In the genomic region with DNA sequence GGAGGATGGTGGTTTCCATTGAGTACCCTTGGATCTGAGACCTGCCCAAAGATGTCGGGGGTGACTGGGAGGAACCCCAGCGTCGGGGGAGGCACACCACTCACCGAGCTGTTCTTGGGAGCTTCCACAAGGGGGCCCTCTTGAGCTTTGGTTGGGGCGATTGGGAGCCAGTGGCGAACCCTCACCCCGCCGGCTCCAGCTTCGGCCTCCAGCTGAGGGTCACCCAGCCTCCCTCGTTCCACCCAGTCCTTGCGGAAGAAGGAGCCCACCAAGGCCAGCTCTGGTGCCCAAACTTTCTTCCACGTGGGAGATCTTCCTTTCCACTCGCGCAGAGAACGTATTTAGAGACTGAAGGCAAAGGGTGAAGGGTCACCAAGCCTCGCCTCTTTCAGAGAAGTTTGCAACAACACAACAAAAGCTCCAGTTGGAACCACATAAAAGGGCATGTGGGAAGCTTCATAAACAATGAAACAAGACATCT, we compare ENCODE assay signal across 8 cellular contexts. TPM values are rescaled to one million over a fixed set of nuclear protein-coding genes. Genes with fewer than 3 reads are reported as not detected.
DNase-seq lines count a peak whose midpoint lies in the region; ATAC-seq, FAIRE-seq and TF ChIP-seq lines count a peak whose summit lies in the region.

No MANE protein-coding gene starts in this region.

- H3K9me3 Mint-ChIP-seq in naive thymus-derived CD4-positive, alpha-beta T cell = peaks cover 0 to 37% (median 15%) of the 10 kb centered on the region in 11 donors

- H3K18ac ChIP-seq in H1 (ENCODE audit: extremely low read depth, low read length) = peak overlapping the region; percentile 86

- H2BK15ac ChIP-seq in H1 (ENCODE audit: low read length) = peak overlapping the region; percentile 53; the same call in 1 of the 2 replicates

- no peak overlapping the region; the same call in 1 of the 2 replicates for H4K8ac ChIP-seq in H1 (ENCODE audit: extremely low read depth, insufficient read depth, low read length)

- H3K4ac ChIP-seq in H1 (replicated peaks; ENCODE audit: insufficient read length, low read depth, low read length) = no peak overlapping the region

- no peak overlapping the region for H2AK5ac ChIP-seq in H1 (ENCODE audit: low read depth, low read length)

- no peak overlapping the region for H3K9ac ChIP-seq in H1 (replicated peaks in 1 of 4; ENCODE audit: extremely low read depth in 1 of 4, low read depth in 3 of 4, low read length in 3 of 4)

- H2BK120ac ChIP-seq in H1 (replicated peaks; ENCODE audit: low read depth, low read length) = peak overlapping the region; percentile 25

- TF ChIP-seq CTCF in HFF-Myc (IDR thresholded peaks at IDR 0.05; ENCODE audit: low read depth, low read length, missing control alignments) = peak; percentile 52
- peak; percentile 75 to 86 (median 83) for TF ChIP-seq CTCF in H1 (IDR thresholded peaks at IDR 0.05; ENCODE audit: control extremely low read depth in 1 of 3, insufficient read depth in 1 of 3, low read depth in 1 of 3, low read length in 3 of 3)
- TF ChIP-seq CTCF in testis (IDR thresholded peaks at IDR 0.05) = peak in 2 of 3 experiments; percentile 57 to 62

- DNase-seq in HFF-Myc (ENCODE audit: extremely low read depth, low read depth) = no peak
- DNase-seq in activated CD4-positive, alpha-beta T cell treated with anti-CD3 and anti-CD28 coated beads for 1 hour = peak; percentile 19
- peak; percentile 36 to 96 for DNase-seq in H1 (ENCODE audit: low read depth in 1 of 2, low spot score in 2 of 2)
- peak in 8 of 9 donors; percentile 7 to 72 (median 46) for DNase-seq in naive thymus-derived CD4-positive, alpha-beta T cell
- DNase-seq in testis = peak; percentile 65
- DNase-seq in NCI-H1694 (lab: John Stamatoyannopoulos, UW) = no peak

- H3K4me3 ChIP-seq in ACC112 (ENCODE audit: low read depth, low read length) (no peak overlapping the region), HFF-Myc (replicated peaks; ENCODE audit: low read depth, low read length) (no peak overlapping the region), H1 (ENCODE audit: extremely low read depth in 1 of 4, insufficient read depth in 2 of 4, low read depth in 3 of 4, low read length in 4 of 4) (peak overlapping the region in 1 of 4 experiments; percentile 30; a peak in 1 of 8 replicates), testis (no peak overlapping the region)
- H3K4me3 ChIP-seq in naive thymus-derived CD4-positive, alpha-beta T cell (ENCODE audit: low read length) = no peak overlapping the region

- peaks cover 15 to 27% of the 10 kb centered on the region in 2 experiments; a peak in 3 of 4 replicates for H3K9me3 ChIP-seq in H1 (ENCODE audit: insufficient read depth in 2 of 2, low read depth in 1 of 2, low read length in 1 of 2)
- peaks cover 0 to 14% (median 0%) of the 10 kb centered on the region in 3 experiments for H3K9me3 ChIP-seq in naive thymus-derived CD4-positive, alpha-beta T cell (ENCODE audit: control insufficient read depth in 2 of 3, low read length in 3 of 3)
- H3K9me3 ChIP-seq in testis = no peaks in the 10 kb centered on the region

- H2AFZ ChIP-seq in ACC112 (ENCODE audit: low read length, unreplicated experiment) = peak overlapping the region; percentile 59
- H2AFZ ChIP-seq in H1 (ENCODE audit: low read length) = peak overlapping the region; percentile 99

- peak overlapping the region; percentile 82; the same call in 1 of the 2 replicates for H2BK20ac ChIP-seq in H1 (ENCODE audit: low read length)

- H3K79me2 ChIP-seq in ACC112 (ENCODE audit: control insufficient read depth, insufficient read depth, low read length, unreplicated experiment) (no peaks in the 10 kb centered on the region), H1 (ENCODE audit: control insufficient read depth in 1 of 2, insufficient read depth in 2 of 2, low read length in 2 of 2) (no peaks in the 10 kb centered on the region)

- H3K27me3 ChIP-seq in ACC112 (ENCODE audit: insufficient read depth, low read length) = no peaks in the 10 kb centered on the region
- no peaks in the 10 kb centered on the region; a peak in 1 of 7 replicates for H3K27me3 ChIP-seq in H1 (replicated peaks in 1 of 4; ENCODE audit: control insufficient read depth in 3 of 4, extremely low read depth in 1 of 4, insufficient read depth in 3 of 4, low read length in 3 of 4)
- H3K27me3 ChIP-seq in naive thymus-derived CD4-positive, alpha-beta T cell (ENCODE audit: control insufficient read depth in 2 of 2, insufficient read depth in 2 of 2, low read length in 2 of 2) = no peaks in the 10 kb centered on the region
- no peaks in the 10 kb centered on the region for H3K27me3 ChIP-seq in testis

- ATAC-seq in naive thymus-derived CD4-positive, alpha-beta T cell = peak; percentile 68
- ATAC-seq in HG03135 (IDR thresholded peaks at IDR 0.05; ENCODE audit: unreplicated experiment) = no peak

- peak overlapping the region in 2 of 10 donors; percentile 35 to 42 for H3K4me3 Mint-ChIP-seq in naive thymus-derived CD4-positive, alpha-beta T cell

- peaks cover 12% of the 10 kb centered on the region for H3K36me3 ChIP-seq in ACC112 (ENCODE audit: insufficient read depth, low read length)
- no peaks in the 10 kb centered on the region for H3K36me3 ChIP-seq in H1 (ENCODE audit: control insufficient read depth in 2 of 4, insufficient read depth in 4 of 4, low read length in 3 of 4)
- H3K36me3 ChIP-seq in naive thymus-derived CD4-positive, alpha-beta T cell (ENCODE audit: control insufficient read depth in 2 of 3, insufficient read depth in 3 of 3, low read length in 3 of 3) = no peaks in the 10 kb centered on the region
- H3K36me3 ChIP-seq in testis (ENCODE audit: low read depth, missing control alignments) = no peaks in the 10 kb centered on the region

- CTCF ChIA-PET in H1 (lab: Charles Lee; ENCODE audit: partially characterized antibody) = interaction anchor here (0.5 to 5.0 kb wide), 58 partner anchors 8 to 962 kb away, joined by 3 to 57 read pairs (median 5); a partner anchor contains a TSS
- CTCF ChIA-PET in naive thymus-derived CD4-positive, alpha-beta T cell (lab: Charles Lee) = interaction anchor here (1.2 to 1.8 kb wide), 2 partner anchors 170 to 362 kb away, joined by 3 to 4 read pairs; a partner anchor contains a TSS

- H3K4me1 ChIP-seq in ACC112 (ENCODE audit: control insufficient read depth, insufficient read depth, low read length, unreplicated experiment) = peaks cover 3% of the 10 kb centered on the region
- peaks cover 0 to 4% (median 3%) of the 10 kb centered on the region in 4 experiments; a peak in 5 of 7 replicates for H3K4me1 ChIP-seq in H1 (replicated peaks in 1 of 4; ENCODE audit: control insufficient read depth in 3 of 4, insufficient read depth in 4 of 4, low read length in 3 of 4)
- H3K4me1 ChIP-seq in naive thymus-derived CD4-positive, alpha-beta T cell (ENCODE audit: control insufficient read depth in 2 of 2, insufficient read depth in 2 of 2, low read length in 2 of 2) = no peaks in the 10 kb centered on the region
- H3K4me1 ChIP-seq in testis = no peaks in the 10 kb centered on the region

- peak overlapping the region; percentile 78 for H4K91ac ChIP-seq in H1 (replicated peaks; ENCODE audit: insufficient read length, low read length)

- no peak for TF ChIP-seq EP300 in H1 (IDR thresholded peaks at IDR 0.05; ENCODE audit: borderline replicate concordance in 1 of 2, low read depth in 2 of 2, low read length in 2 of 2)

- TF ChIP-seq POLR2A in H1 (IDR thresholded peaks at IDR 0.05; ENCODE audit: control extremely low read depth in 1 of 2, low read depth in 2 of 2, low read length in 2 of 2) (no peak), testis (IDR thresholded peaks at IDR 0.05) (no peak)

- H3K36me3 Mint-ChIP-seq in naive thymus-derived CD4-positive, alpha-beta T cell = peaks cover 0 to 43% (median 8%) of the 10 kb centered on the region in 5 donors

- H3K14ac ChIP-seq in H1 (ENCODE audit: insufficient read length) = no peak overlapping the region

- POLR2A ChIA-PET in H1 (lab: Charles Lee; ENCODE audit: partially characterized antibody) = interaction anchor here (0.6 to 3.5 kb wide), 9 partner anchors 32 to 402 kb away, joined by 3 to 19 read pairs (median 5); a partner anchor contains a TSS
- POLR2A ChIA-PET in naive thymus-derived CD4-positive, alpha-beta T cell (lab: Charles Lee) = no interaction called here

- H3K23me2 ChIP-seq in H1 (ENCODE audit: low read depth, low read length) = no peaks in the 10 kb centered on the region

- peak; percentile 97 to 98 for TF ChIP-seq RAD21 in H1 (IDR thresholded peaks at IDR 0.05 in 1 of 2, conservative IDR thresholded peaks at IDR 0.05 in 1 of 2; ENCODE audit: low read depth in 2 of 2, low read length in 2 of 2)

- intact Hi-C loops in naive thymus-derived CD4-positive, alpha-beta T cell (cut with micrococcal nuclease) = loop anchor here in 1 of 2 donors (5.0 kb wide), 1 partner anchor 211 kb away; a partner anchor contains a TSS
- intact Hi-C loops in testis (cut with DNase I; ENCODE audit: low total_unique reads) = no loop called here

- peak overlapping the region; percentile 80; the same call in 1 of the 2 replicates for H2BK5ac ChIP-seq in H1 (ENCODE audit: low read depth, low read length)

- no peak for FAIRE-seq in H1 (lab: Jason Lieb, UNC)

- H3K79me1 ChIP-seq in H1 (ENCODE audit: low read depth, low read length) = no peaks in the 10 kb centered on the region

- H3K4me2 ChIP-seq in H1 (ENCODE audit: insufficient read depth in 1 of 2, low read depth in 2 of 2, low read length in 2 of 2) = peak overlapping the region; percentile 13 to 43; a peak in 2 of 4 replicates

- H3K27ac ChIP-seq in ACC112 (ENCODE audit: low read depth, low read length) (no peak overlapping the region), H1 (ENCODE audit: low read depth, low read length) (no peak overlapping the region), testis (no peak overlapping the region)
- H3K27ac ChIP-seq in naive thymus-derived CD4-positive, alpha-beta T cell (ENCODE audit: low read depth, low read length) = no peak overlapping the region

- H4K5ac ChIP-seq in H1 (ENCODE audit: insufficient read length, low read depth, low read length) = peak overlapping the region; percentile 61

- peaks cover 0 to 9% (median 5%) of the 10 kb centered on the region in 7 donors for H3K4me1 Mint-ChIP-seq in naive thymus-derived CD4-positive, alpha-beta T cell

- H3K56ac ChIP-seq in H1 (replicated peaks; ENCODE audit: insufficient read length, low read depth, low read length) = no peak overlapping the region

- H3K27me3 Mint-ChIP-seq in naive thymus-derived CD4-positive, alpha-beta T cell = peaks cover 8 to 33% (median 24%) of the 10 kb centered on the region in 5 donors

- no peak overlapping the region for H3K27ac Mint-ChIP-seq in naive thymus-derived CD4-positive, alpha-beta T cell

- WGBS in H1 (ENCODE audit: extremely low coverage in 1 of 2, insufficient coverage in 1 of 2, insufficient read length in 1 of 2, insufficient replicate concordance in 2 of 2, low coverage in 1 of 2, low lambda C conversion rate in 2 of 2, missing lambda C conversion rate in 1 of 2), 2 experiments = 16% methylated on average over 16 of the region's 16 CpGs; no CpG with 5 or more reads in 1 of the 2 experiments
- 27 to 42% methylated on average over 14 to 16 of the region's 16 CpGs for WGBS in testis, 2 donors

- H3K23ac ChIP-seq in H1 (ENCODE audit: insufficient read length) = no peak overlapping the region

- H4K20me1 ChIP-seq in H1 (replicated peaks in 1 of 2; ENCODE audit: control insufficient read depth in 1 of 2, insufficient read depth in 2 of 2, low read length in 2 of 2) = no peaks in the 10 kb centered on the region

- peak overlapping the region; percentile 99 for H2BK12ac ChIP-seq in H1 (ENCODE audit: low read depth, low read length)

RNA-seq across cellular contexts. Expression of a gene that starts 33.6 kb away (rescaled TPM):
- 3.1 and 3.2 TPM in 2 replicates for total RNA-seq in H1 (2021; fragmentation: NEBNext Ultra II Directional; extraction: Animal tissue kit (Norgen Biotek cat#: 25700))
- polyA plus RNA-seq in H1 (2011; rRNA removed) = 0.83 and 1.8 TPM in 2 replicates
- polyA plus RNA-seq in H1 (2011; cell fraction: cytosol; rRNA removed) = 0.88 TPM
- 1.9 TPM for polyA plus RNA-seq in H1 (2011; cell fraction: nucleus; rRNA removed)
- polyA plus RNA-seq in H1 (2012, experiment 1 of 2) = 1.2 to 1.9 TPM (median 1.7 TPM) in 4 replicates
- polyA plus RNA-seq in H1 (2012, experiment 2 of 2) = 1.6 TPM
- polyA plus RNA-seq in H1 (2013, experiment 1 of 2) = 6.9 TPM
- 7.1 TPM for polyA plus RNA-seq in H1 (2013, experiment 2 of 2)
- polyA minus RNA-seq in H1 (2011; rRNA and poly(A)+ RNA removed) = 0.41 and 0.73 TPM in 2 replicates
- 1.5 TPM for polyA minus RNA-seq in H1 (2011; cell fraction: cytosol; rRNA and poly(A)+ RNA removed)
- polyA minus RNA-seq in H1 (2011; cell fraction: nucleus; rRNA and poly(A)+ RNA removed) = 2.0 TPM
- not detected for total RNA-seq in naive thymus-derived CD4-positive, alpha-beta T cell
- under 1 TPM; 0.09 to 0.18 TPM for polyA plus RNA-seq in naive thymus-derived CD4-positive, alpha-beta T cell
- total RNA-seq in testis = under 1 TPM in 1 of 2 donors, not detected in 1; 0.12 TPM
- polyA plus RNA-seq in testis (ENCODE audit: insufficient read depth, low read depth, low replicate concordance) = 0.20 TPM

Comparison
In these comparisons a context has a peak if more than half of its experiments do, and no peak if none do; other contexts are left out.
1. DNase-seq: peak in activated CD4-positive, alpha-beta T cell treated with anti-CD3 and anti-CD28 coated beads for 1 hour (single experiment), H1 (2 of 2), naive thymus-derived CD4-positive, alpha-beta T cell (8 of 9) and testis (single experiment); none in HFF-Myc (single experiment) and NCI-H1694 (single experiment).
2. Peak in every context shown above with its lines, with median percentiles within 50 percentile points of each other: CTCF ChIP-seq.